Comparison of ENCODE assay signal across 1 cellular context in genomic region chr2:241532733-241533601, GRCh38.
A peak's percentile ranks its signal among the peaks of the same experiment; 100 is the strongest.
TF ChIP-seq lines count a peak whose summit lies in the region.

No MANE protein-coding gene starts in this region.

TF ChIP-seq in HepG2, 621 proteins besides CTCF, POLR2A, EP300 and RAD21 (continued from another document and continues in another):
- TF ChIP-seq AHDC1 (CRISPR knock-in tag; IDR thresholded peaks at IDR 0.05; ENCODE audit: borderline replicate concordance) (no peak), ARID5B (CRISPR knock-in tag; IDR thresholded peaks at IDR 0.05) (0 out of 2 replicates have a peak, but pooled peaks have one; percentile 11), RARA (CRISPR knock-in tag; IDR thresholded peaks at IDR 0.05) (0 out of 2 replicates have a peak, but pooled peaks have one; percentile 19), ATF3 (CRISPR knock-in tag; IDR thresholded peaks at IDR 0.05) (no peak), ZBTB34 (CRISPR knock-in tag; IDR thresholded peaks at IDR 0.05) (no peak), ZNF766 (CRISPR knock-in tag; IDR thresholded peaks at IDR 0.05; ENCODE audit: borderline replicate concordance) (no peak), ZNF737 (CRISPR knock-in tag; IDR thresholded peaks at IDR 0.05; ENCODE audit: borderline replicate concordance) (no peak), ARID2 (CRISPR knock-in tag; IDR thresholded peaks at IDR 0.05; ENCODE audit: borderline replicate concordance) (no peak), AGO2 (optimal IDR thresholded peaks at IDR 0.05; ENCODE audit: low read depth, low read length) (no peak), SMYD3 (CRISPR knock-in tag; IDR thresholded peaks at IDR 0.05) (no peak), ZKSCAN5 (CRISPR knock-in tag; IDR thresholded peaks at IDR 0.05) (no peak), MYPOP (CRISPR knock-in tag; IDR thresholded peaks at IDR 0.05) (no peak), ZNF557 (CRISPR knock-in tag; IDR thresholded peaks at IDR 0.05) (no peak), ZBTB1 (CRISPR knock-in tag; IDR thresholded peaks at IDR 0.05; ENCODE audit: borderline replicate concordance) (no peak), ZNF607 (CRISPR knock-in tag; IDR thresholded peaks at IDR 0.05; ENCODE audit: borderline replicate concordance) (no peak), DRAP1 (CRISPR knock-in tag; IDR thresholded peaks at IDR 0.05) (no peak), ZNF296 (CRISPR knock-in tag; conservative IDR thresholded peaks at IDR 0.05) (no peak), ZNF687 (CRISPR knock-in tag; IDR thresholded peaks at IDR 0.05) (peak; percentile 90), ZNF747 (CRISPR knock-in tag; IDR thresholded peaks at IDR 0.05; ENCODE audit: borderline replicate concordance) (no peak), ZNF331 (CRISPR knock-in tag; IDR thresholded peaks at IDR 0.05) (no peak), ZNF10 (CRISPR knock-in tag; IDR thresholded peaks at IDR 0.05; ENCODE audit: borderline replicate concordance, low read depth) (no peak), NFKB2 (CRISPR knock-in tag; IDR thresholded peaks at IDR 0.05; ENCODE audit: borderline replicate concordance) (0 out of 2 replicates have a peak, but pooled peaks have one; percentile 36), ZSCAN9 (CRISPR knock-in tag; IDR thresholded peaks at IDR 0.05; ENCODE audit: borderline replicate concordance) (no peak), KDM6A (CRISPR knock-in tag; IDR thresholded peaks at IDR 0.05; ENCODE audit: low read depth) (no peak), ZNF362 (CRISPR knock-in tag; IDR thresholded peaks at IDR 0.05; ENCODE audit: borderline replicate concordance) (no peak; the same call in 1 of the 2 replicates), MATR3 (CRISPR knock-in tag; IDR thresholded peaks at IDR 0.05) (no peak), ZNF354B (CRISPR knock-in tag; IDR thresholded peaks at IDR 0.05) (no peak), HINFP (CRISPR knock-in tag; IDR thresholded peaks at IDR 0.05; ENCODE audit: low read depth) (no peak; the same call in 1 of the 2 replicates), KLF9 (CRISPR knock-in tag; IDR thresholded peaks at IDR 0.05; ENCODE audit: low read depth) (no peak), RXRB (CRISPR knock-in tag; IDR thresholded peaks at IDR 0.05; ENCODE audit: borderline replicate concordance) (0 out of 2 replicates have a peak, but pooled peaks have one; percentile 40), CENPX (CRISPR knock-in tag; IDR thresholded peaks at IDR 0.05) (no peak), ZNF615 (CRISPR knock-in tag; IDR thresholded peaks at IDR 0.05; ENCODE audit: borderline replicate concordance) (no peak), REST (IDR thresholded peaks at IDR 0.05; ENCODE audit: borderline replicate concordance in 1 of 2, low read depth in 1 of 2, low read length in 2 of 2) (no peak)
